Comparison of ENCODE assay signal across 13 cellular contexts in genomic region chr14:32940711-32941667, GRCh38. TPM values are rescaled to one million over a fixed set of nuclear protein-coding genes. Genes with fewer than 3 reads are reported as not detected.
DNase-seq lines count a peak whose midpoint lies in the region; ATAC-seq, FAIRE-seq and TF ChIP-seq lines count a peak whose summit lies in the region.
"Had no signal": no experiment of that assay in that cellular context is flagged by ENCODE, and none has a peak within 500 bp of the region (broad histone marks: within the 10 kb centered on the region; RNA-seq: fewer than 3 reads in every experiment).

No MANE protein-coding gene starts in this region.

- no TSS peak for BruUV-seq in PC-3 (replicated peaks; lab: Mats Ljungman, UMichigan)

- WGBS in pancreas, 2 donors: 70 to 73% methylated on average over 7 of the region's 7 CpGs

- peaks cover 34% of the 10 kb centered on the region for H4K20me1 ChIP-seq in BLaER1
- no peaks in the 10 kb centered on the region for H4K20me1 ChIP-seq in PC-3 (ENCODE audit: low read length)

- peaks cover 5% of the 10 kb centered on the region; the same call in 1 of the 2 replicates for H3K4me1 ChIP-seq in BLaER1
- H3K4me1 ChIP-seq in PC-3 (ENCODE audit: insufficient read depth, low read length): peaks cover 9% of the 10 kb centered on the region; the same call in 1 of the 2 replicates
- H3K4me1 ChIP-seq in pancreas: no peaks in the 10 kb centered on the region
- peaks cover 0 to 5% of the 10 kb centered on the region in 2 donors for H3K4me1 ChIP-seq in ascending aorta
- H3K4me1 ChIP-seq: lower lobe of right lung had no signal

- no peaks in the 10 kb centered on the region for H3K79me2 ChIP-seq in PC-3 (ENCODE audit: low read length)

- peaks cover 56% of the 10 kb centered on the region for H3K27me3 ChIP-seq in BLaER1
- H3K27me3 ChIP-seq in PC-3 (ENCODE audit: low read length): peaks cover 17% of the 10 kb centered on the region
- no peaks in the 10 kb centered on the region for H3K27me3 ChIP-seq in pancreas
- no peaks in the 10 kb centered on the region for H3K27me3 ChIP-seq in ascending aorta

- H3K4me2 ChIP-seq in BLaER1: peak overlapping the region; percentile 77
- H3K4me2 ChIP-seq in PC-3 (ENCODE audit: low read length): peak overlapping the region; percentile 81

- TF ChIP-seq CTCF in PC-3 (conservative IDR thresholded peaks at IDR 0.05; ENCODE audit: low read depth, low read length): no peak
- no peak for TF ChIP-seq CTCF in pancreas (IDR thresholded peaks at IDR 0.05)
- no peak for TF ChIP-seq CTCF in ascending aorta (IDR thresholded peaks at IDR 0.05)

- H3K9me2 ChIP-seq in PC-3 (replicated peaks; ENCODE audit: low read length): no peaks in the 10 kb centered on the region

- POLR2A ChIA-PET in PC-3 (lab: Charles Lee; ENCODE audit: unreplicated experiment): no interaction called here

- intact Hi-C loops in PC-3 (cut with micrococcal nuclease) (loop anchor here (5.0 to 10.0 kb wide), 2 partner anchors 226 to 854 kb away; no protein-coding TSS in a partner anchor), pancreas (cut with DNase I) (no loop called here), ascending aorta (cut with DNase I) (no loop called here)

- FAIRE-seq in frontal cortex (lab: Jason Lieb, UNC) (peak; percentile 33), pancreas (lab: Jason Lieb, UNC) (peak; percentile 32)

- no peaks in the 10 kb centered on the region for H3K9me3 ChIP-seq in BLaER1
- no peaks in the 10 kb centered on the region for H3K9me3 ChIP-seq in PC-3 (ENCODE audit: low read length)
- no peaks in the 10 kb centered on the region for H3K9me3 ChIP-seq in pancreas
- H3K9me3 ChIP-seq in ascending aorta: no peaks in the 10 kb centered on the region
- H3K9me3 ChIP-seq: heart left ventricle, lower lobe of right lung had no signal

- CTCF ChIA-PET in PC-3 (lab: Charles Lee): no interaction called here

- no peak overlapping the region for H2AFZ ChIP-seq in PC-3 (ENCODE audit: low read length)

- H3F3A ChIP-seq in PC-3 (ENCODE audit: low read length, unreplicated experiment): no peaks in the 10 kb centered on the region

- peak overlapping the region; percentile 71; the same call in 1 of the 2 replicates for H3K4me3 ChIP-seq in BLaER1
- H3K4me3 ChIP-seq in PC-3 (ENCODE audit: low read length): no peak overlapping the region; the same call in 1 of the 2 replicates
- no peak overlapping the region for H3K4me3 ChIP-seq in pancreas
- H3K4me3 ChIP-seq in ascending aorta: peak overlapping the region in 1 of 2 donors; percentile 80

- H3K36me3 ChIP-seq in BLaER1: no peaks in the 10 kb centered on the region
- no peaks in the 10 kb centered on the region for H3K36me3 ChIP-seq in PC-3 (ENCODE audit: low read depth, low read length)
- H3K36me3 ChIP-seq in pancreas: no peaks in the 10 kb centered on the region
- no peaks in the 10 kb centered on the region for H3K36me3 ChIP-seq in ascending aorta
- H3K36me3 ChIP-seq: heart left ventricle, lower lobe of right lung had no signal

- ATAC-seq in PC-3: no peak
- ATAC-seq in pancreas: no peak

- DNase-seq in PC-3: no peak
- peak in 1 of 2 donors; percentile 15 for DNase-seq in frontal cortex (ENCODE audit: low spot score in 2 of 2)
- no peak for DNase-seq in pancreas
- no peak for DNase-seq in activated gamma-delta T cell (lab: John Stamatoyannopoulos, UW)
- no peak for DNase-seq in activated T-cell treated with anti-CD3 and anti-CD28 coated beads, Interleukin-2, amount 50 U/mL, for 1 hour
- no peak for DNase-seq in NCI-H1092 (lab: John Stamatoyannopoulos, UW)
- no peak for DNase-seq in ascending aorta (ENCODE audit: low spot score in 2 of 2)
- DNase-seq: activated effector memory CD4-positive, alpha-beta T cell treated with anti-CD3 and anti-CD28 coated beads, Interleukin-2, amount 50 U/mL, for 16 hours; AML-193; heart left ventricle; lower lobe of right lung; NCI-H187 treated with DMSO at 0.1 percent for 48 hours had no signal

- no peak overlapping the region for H3K9ac ChIP-seq in BLaER1
- no peak overlapping the region for H3K9ac ChIP-seq in PC-3 (ENCODE audit: low read length)

- H3K27ac ChIP-seq in BLaER1: no peak overlapping the region
- H3K27ac ChIP-seq in PC-3 (ENCODE audit: low read length): no peak overlapping the region
- H3K27ac ChIP-seq in pancreas: no peak overlapping the region
- H3K27ac ChIP-seq in ascending aorta: no peak overlapping the region

RNA-seq across cellular contexts. Expression of gene NPAS3, which starts 2.3 kb away (rescaled TPM):
- total RNA-seq in PC-3 (2014; rRNA removed) (0.36 and 1.2 TPM in 2 replicates), frontal cortex (22.0 TPM), pancreas (1 to 10 TPM; 1.3 to 2.8 (median 1.5) TPM), ascending aorta (not detected)
- under 1 TPM; 0.23 to 0.70 TPM for polyA plus RNA-seq in pancreas
